ENCODE assay signal across 8 cellular contexts in the genomic region with DNA sequence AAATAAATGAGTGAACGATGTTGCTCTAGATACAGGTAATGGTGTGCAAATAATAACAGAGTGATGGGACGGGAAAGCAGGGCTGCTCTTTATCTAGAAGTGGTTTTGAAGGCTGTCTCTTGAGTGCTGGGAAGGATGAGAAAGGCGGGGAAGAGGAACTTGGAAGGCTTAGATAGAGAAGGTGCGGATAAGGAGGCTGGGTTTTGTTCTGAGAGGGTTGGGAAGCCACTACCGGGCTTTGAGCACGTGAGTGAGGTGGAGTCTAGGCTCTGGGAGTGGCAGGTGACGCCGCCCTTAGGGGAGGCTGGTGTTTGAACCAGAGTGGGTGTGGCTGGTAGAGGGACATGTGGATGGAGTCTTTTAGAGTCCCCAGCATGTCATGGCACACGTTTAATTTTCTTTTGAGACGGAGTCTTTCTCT. TPM values are rescaled to one million over a fixed set of nuclear protein-coding genes. Genes with fewer than 3 reads are reported as not detected.
A peak's percentile ranks its signal among the peaks of the same experiment; 100 is the strongest.
DNase-seq lines count a peak whose midpoint lies in the region; FAIRE-seq and TF ChIP-seq lines count a peak whose summit lies in the region.

No MANE protein-coding gene starts in this region.

- H4K20me1 ChIP-seq in fibroblast of lung (ENCODE audit: control insufficient read depth, extremely low read depth, insufficient read depth, low read length), result no peaks in the 10 kb centered on the region

- peak; percentile 20 for TF ChIP-seq POLR2A in GM18526 (IDR thresholded peaks at IDR 0.05; ENCODE audit: extremely low read depth, insufficient read length)

- TF ChIP-seq CTCF in A673 (conservative IDR thresholded peaks at IDR 0.05; ENCODE audit: low read depth, low read length), result no peak
- no peak for TF ChIP-seq CTCF in fibroblast of lung (conservative IDR thresholded peaks at IDR 0.05 in 1 of 2, IDR thresholded peaks at IDR 0.05 in 1 of 2; ENCODE audit: low read depth in 1 of 2, low read length in 2 of 2)
- TF ChIP-seq CTCF in neutrophil (IDR thresholded peaks at IDR 0.05), result no peak

- FAIRE-seq in RCC 7860 (lab: Jason Lieb, UNC), result no peak

- peak overlapping the region; percentile 98 for H3K9ac ChIP-seq in fibroblast of lung (ENCODE audit: insufficient read depth, low read length)

- DNase-seq in A673 (ENCODE audit: low spot score) (peak; percentile 90), KBM-7 (peak; percentile 94), RCC 7860 (ENCODE audit: low spot score) (peak; percentile 63), fibroblast of lung (ENCODE audit: low read depth in 2 of 2) (peak; percentile 58 to 60)
- DNase-seq in activated T-cell treated with anti-CD3 and anti-CD28 coated beads, Interleukin-2, amount 50 U/mL, for 48 hours, result peak; percentile 80 to 82

- H3K27ac ChIP-seq in A673 (ENCODE audit: low read depth, low read length, poor library complexity, severe bottlenecking) (peak overlapping the region; percentile 94), fibroblast of lung (ENCODE audit: insufficient read depth, low read length) (peak overlapping the region; percentile 93), neutrophil (peak overlapping the region; percentile 97), temporal lobe (ENCODE audit: low read depth, low read length) (peak overlapping the region; percentile 65)

- H3K79me2 ChIP-seq in fibroblast of lung (ENCODE audit: control insufficient read depth, insufficient read depth, low read length), result peaks cover 56% of the 10 kb centered on the region

- intact Hi-C loops in A673 (cut with micrococcal nuclease; ENCODE audit: unreplicated experiment), result no loop called here

- H2AFZ ChIP-seq in fibroblast of lung (ENCODE audit: low read length), result no peak overlapping the region

- peaks cover 32% of the 10 kb centered on the region for H3K36me3 ChIP-seq in A673 (ENCODE audit: insufficient read depth, low read length, poor library complexity, severe bottlenecking)
- H3K36me3 ChIP-seq in fibroblast of lung (ENCODE audit: control insufficient read depth, insufficient read depth, low read length), result peaks cover 2% of the 10 kb centered on the region
- no peaks in the 10 kb centered on the region for H3K36me3 ChIP-seq in neutrophil

- CTCF ChIA-PET in A673 (lab: Charles Lee), result no interaction called here

- peak overlapping the region; percentile 84 for H3K4me2 ChIP-seq in fibroblast of lung (ENCODE audit: extremely low read depth, insufficient read depth, low read length)

- in situ Hi-C loops in KBM-7 (cut with MboI; ENCODE audit: low pct_unique_long_range_greater_than_20kb, low sequenced_read_pairs), result no loop called here

- peak overlapping the region; percentile 93 for H3K4me3 ChIP-seq in A673 (ENCODE audit: low read depth, low read length, poor library complexity, severe bottlenecking)
- H3K4me3 ChIP-seq in fibroblast of lung (replicated peaks in 1 of 4; ENCODE audit: control extremely low read depth in 1 of 4, insufficient read depth in 1 of 4, low read depth in 3 of 4, low read length in 4 of 4), result peak overlapping the region; percentile 51 to 95 (median 84)
- H3K4me3 ChIP-seq in neutrophil (ENCODE audit: low read depth in 1 of 2, low read length in 1 of 2), result peak overlapping the region; percentile 93 to 98

- H3K9me3 ChIP-seq in A673 (ENCODE audit: low read depth, low read length, poor library complexity, severe bottlenecking), result no peaks in the 10 kb centered on the region
- H3K9me3 ChIP-seq in fibroblast of lung (ENCODE audit: control insufficient read depth, insufficient read depth, low read depth, low read length), result no peaks in the 10 kb centered on the region
- no peaks in the 10 kb centered on the region for H3K9me3 ChIP-seq in neutrophil

- H3K4me1 ChIP-seq in A673 (ENCODE audit: insufficient read depth, low read length, poor library complexity, severe bottlenecking) (no peaks in the 10 kb centered on the region), fibroblast of lung (ENCODE audit: control insufficient read depth, extremely low read depth, insufficient read depth, low read length) (peaks cover 4% of the 10 kb centered on the region), neutrophil (ENCODE audit: control insufficient read depth in 1 of 2, insufficient read depth in 1 of 2, low read depth in 1 of 2, low read length in 1 of 2) (peaks cover 19 to 23% of the 10 kb centered on the region in 2 experiments)

- H3K27me3 ChIP-seq in A673 (replicated peaks; ENCODE audit: insufficient read depth, low read depth, low read length, poor library complexity) (no peaks in the 10 kb centered on the region), fibroblast of lung (ENCODE audit: control insufficient read depth, insufficient read depth, low read length) (no peaks in the 10 kb centered on the region), neutrophil (no peaks in the 10 kb centered on the region)

- POLR2A ChIA-PET in A673 (lab: Charles Lee; ENCODE audit: low non-redundant PET), result no interaction called here

- BruUV-seq in A673 (replicated peaks; lab: Mats Ljungman, UMichigan), result TSS peak; percentile 76

RNA-seq across cellular contexts. Expression of gene ARMC6, which starts 0.8 kb away (rescaled TPM):
- 59.5 and 62.7 TPM in 2 replicates for total RNA-seq in A673 (2021)
- total RNA-seq in fibroblast of lung, result 25.7 and 35.8 TPM in 2 replicates
- 14.0 and 23.0 TPM in 2 replicates for polyA plus RNA-seq in fibroblast of lung
- 23.4 and 37.8 TPM in 2 replicates for polyA plus RNA-seq in fibroblast of lung (2012)
- polyA minus RNA-seq in fibroblast of lung (ENCODE audit: low replicate concordance), result 70.0 and 82.4 TPM in 2 replicates
- 32.9 TPM for total RNA-seq in temporal lobe

RNA-seq across cellular contexts. Expression of gene SUGP2, which starts 0.9 kb away (rescaled TPM):
- total RNA-seq in A673 (2021) (120 and 136 TPM in 2 replicates), fibroblast of lung (24.7 and 31.4 TPM in 2 replicates), temporal lobe (81.4 TPM)
- polyA plus RNA-seq in fibroblast of lung, result 29.2 and 32.9 TPM in 2 replicates
- polyA plus RNA-seq in fibroblast of lung (2012), result 28.6 and 32.3 TPM in 2 replicates
- 12.9 and 26.8 TPM in 2 replicates for polyA minus RNA-seq in fibroblast of lung (ENCODE audit: low replicate concordance)

RNA-seq across cellular contexts. Expression of gene SLC25A42, which starts 29.6 kb away (rescaled TPM):
- 3.5 and 4.5 TPM in 2 replicates for total RNA-seq in A673 (2021)
- 4.9 and 7.1 TPM in 2 replicates for total RNA-seq in fibroblast of lung
- polyA plus RNA-seq in fibroblast of lung, result 3.5 and 3.6 TPM in 2 replicates
- 5.6 and 5.9 TPM in 2 replicates for polyA plus RNA-seq in fibroblast of lung (2012)
- 4.8 and 11.4 TPM in 2 replicates for polyA minus RNA-seq in fibroblast of lung (ENCODE audit: low replicate concordance)
- 7.4 TPM for total RNA-seq in temporal lobe

Comparison
In these comparisons a context has a peak if more than half of its experiments do, and no peak if none do; other contexts are left out.
1. Peak in every context shown above with its lines: DNase-seq, H3K4me3 ChIP-seq and H3K27ac ChIP-seq.